8 cellular contexts compared by ENCODE assay signal in genomic region chr11:12841946-12842630, GRCh38.
DNase-seq lines count a peak whose midpoint lies in the region; ATAC-seq and TF ChIP-seq lines count a peak whose summit lies in the region.

No MANE protein-coding gene starts in this region.

- H3K36me3 Mint-ChIP-seq in H9 (ENCODE audit: insufficient read depth in 1 of 3, low read depth in 3 of 3), result peaks cover 2 to 5% (median 4%) of the 10 kb centered on the region in 3 experiments; a peak in 4 of 7 replicates
- no peaks in the 10 kb centered on the region for H3K36me3 Mint-ChIP-seq in stimulated activated memory B cell treated with anti-CD40 and anti-IgM and Interleukin-4, amounts not matched to agents 10 μg/mL and 1 μg/mL and 100 μg/mL, for 72 hours

- no peak overlapping the region for H2BK20ac ChIP-seq in H9 (ENCODE audit: low read depth, low read length, poor library complexity, severe bottlenecking)

- no peaks in the 10 kb centered on the region for H4K20me1 ChIP-seq in H9 (ENCODE audit: control insufficient read depth, insufficient read depth, insufficient read length)

- H3K9me3 Mint-ChIP-seq in H9, result no peaks in the 10 kb centered on the region
- peaks cover 3% of the 10 kb centered on the region for H3K9me3 Mint-ChIP-seq in stimulated activated memory B cell treated with anti-CD40 and anti-IgM and Interleukin-4, amounts not matched to agents 10 μg/mL and 1 μg/mL and 100 μg/mL, for 72 hours

- peak overlapping the region; percentile 77 for H2BK12ac ChIP-seq in H9 (ENCODE audit: insufficient read length, low read depth, low read length)

- H3K4me1 Mint-ChIP-seq in H9, result peaks cover 61 to 69% of the 10 kb centered on the region in 2 experiments
- H3K4me1 Mint-ChIP-seq in stimulated activated memory B cell treated with anti-CD40 and anti-IgM and Interleukin-4, amounts not matched to agents 10 μg/mL and 1 μg/mL and 100 μg/mL, for 72 hours, result no peaks in the 10 kb centered on the region

- H3K23me2 ChIP-seq in H9 (ENCODE audit: insufficient read length, low read depth, low read length, poor library complexity, severe bottlenecking), result no peaks in the 10 kb centered on the region

- no peak for DNase-seq in H9
- DNase-seq in SJCRH30, result peak; percentile 66 to 74
- peak in 1 of 2 donors; percentile 73 for DNase-seq in foreskin keratinocyte

- no peak overlapping the region for H2AK5ac ChIP-seq in H9 (ENCODE audit: insufficient read length, low read length)

- H3K27me3 ChIP-seq in ACC112 (ENCODE audit: insufficient read depth, low read length), result no peaks in the 10 kb centered on the region
- H3K27me3 ChIP-seq in H9 (ENCODE audit: insufficient read depth, low read length), result no peaks in the 10 kb centered on the region
- no peaks in the 10 kb centered on the region for H3K27me3 ChIP-seq in SJCRH30
- no peaks in the 10 kb centered on the region for H3K27me3 ChIP-seq in foreskin keratinocyte
- H3K27me3 ChIP-seq in subcutaneous abdominal adipose tissue (ENCODE audit: control insufficient read depth in 5 of 5, insufficient read depth in 4 of 5, low read length in 5 of 5), result no peaks in the 10 kb centered on the region

- H3K9me3 ChIP-seq in H9 (ENCODE audit: control insufficient read depth, low read depth, low read length), result no peaks in the 10 kb centered on the region
- H3K9me3 ChIP-seq in SJCRH30 (replicated peaks), result 0 out of 2 replicates have a peak, but pooled peaks cover 3% of the 10 kb centered on the region
- no peaks in the 10 kb centered on the region for H3K9me3 ChIP-seq in subcutaneous abdominal adipose tissue (ENCODE audit: control insufficient read depth in 5 of 5, low read length in 5 of 5)

- no peak overlapping the region for H3K4me3 Mint-ChIP-seq in H9
- no peak overlapping the region for H3K4me3 Mint-ChIP-seq in stimulated activated memory B cell treated with anti-CD40 and anti-IgM and Interleukin-4, amounts not matched to agents 10 μg/mL and 1 μg/mL and 100 μg/mL, for 72 hours

- H3K27ac ChIP-seq in ACC112 (ENCODE audit: low read depth, low read length), result peak overlapping the region; percentile 60
- no peak overlapping the region for H3K27ac ChIP-seq in H9 (ENCODE audit: insufficient read length, low read depth, low read length)
- H3K27ac ChIP-seq in SJCRH30, result no peak overlapping the region; the same call in 1 of the 2 replicates
- H3K27ac ChIP-seq in foreskin keratinocyte, result peak overlapping the region; percentile 63
- H3K27ac ChIP-seq in subcutaneous abdominal adipose tissue (ENCODE audit: low read depth, low read length), result peak overlapping the region; percentile 53

- H4K8ac ChIP-seq in H9 (replicated peaks; ENCODE audit: insufficient read length, low read depth, low read length), result no peak overlapping the region

- no peak overlapping the region for H3T11ph ChIP-seq in H9 (ENCODE audit: low read length)

- no CpG with 5 or more reads among the region's 9 CpGs for WGBS in H9 (ENCODE audit: extremely low coverage, insufficient read length, low lambda C conversion rate)

- no peak overlapping the region for H4K91ac ChIP-seq in H9 (ENCODE audit: insufficient read length, low read depth, low read length)

- H3K27me3 Mint-ChIP-seq in H9 (ENCODE audit: low read depth), result no peaks in the 10 kb centered on the region; the same call in 1 of the 2 replicates
- no peaks in the 10 kb centered on the region for H3K27me3 Mint-ChIP-seq in stimulated activated memory B cell treated with anti-CD40 and anti-IgM and Interleukin-4, amounts not matched to agents 10 μg/mL and 1 μg/mL and 100 μg/mL, for 72 hours

- H2BK5ac ChIP-seq in H9 (ENCODE audit: insufficient read length, low read length), result no peak overlapping the region

- H3K56ac ChIP-seq in H9 (ENCODE audit: insufficient read length, low read depth, low read length), result no peak overlapping the region

- H3K79me1 ChIP-seq in H9 (ENCODE audit: insufficient read depth, low read depth, low read length, poor library complexity, severe bottlenecking), result no peaks in the 10 kb centered on the region

- peaks cover 52% of the 10 kb centered on the region for H3K4me1 ChIP-seq in ACC112 (ENCODE audit: control insufficient read depth, insufficient read depth, low read length, unreplicated experiment)
- peaks cover 32% of the 10 kb centered on the region; the same call in 1 of the 2 replicates for H3K4me1 ChIP-seq in H9 (ENCODE audit: insufficient read depth, low read length)
- H3K4me1 ChIP-seq in SJCRH30, result peaks cover 49% of the 10 kb centered on the region
- H3K4me1 ChIP-seq in foreskin keratinocyte, result peaks cover 36% of the 10 kb centered on the region
- H3K4me1 ChIP-seq in subcutaneous abdominal adipose tissue (ENCODE audit: control insufficient read depth in 5 of 5, insufficient read depth in 5 of 5, low read length in 5 of 5), result peaks cover 7 to 51% (median 35%) of the 10 kb centered on the region in 5 donors

- no peak overlapping the region for H3K4me2 ChIP-seq in H9 (ENCODE audit: insufficient read depth, insufficient read length, low read length)

- H2AFZ ChIP-seq in ACC112 (ENCODE audit: low read length, unreplicated experiment) (no peak overlapping the region), H9 (ENCODE audit: low read length) (no peak overlapping the region)

- H3K23ac ChIP-seq in H9 (ENCODE audit: insufficient read length, low read depth, low read length), result no peak overlapping the region

- no peaks in the 10 kb centered on the region for H3K36me3 ChIP-seq in ACC112 (ENCODE audit: insufficient read depth, low read length)
- no peaks in the 10 kb centered on the region for H3K36me3 ChIP-seq in SJCRH30
- no peaks in the 10 kb centered on the region for H3K36me3 ChIP-seq in subcutaneous abdominal adipose tissue (ENCODE audit: control insufficient read depth in 5 of 5, insufficient read depth in 5 of 5, low read length in 5 of 5)

- H3K4me3 ChIP-seq in ACC112 (ENCODE audit: low read depth, low read length), result no peak overlapping the region
- 0 out of 2 replicates have a peak overlapping the region, but pooled peaks have one; percentile 6 for H3K4me3 ChIP-seq in SJCRH30
- H3K4me3 ChIP-seq in subcutaneous abdominal adipose tissue (ENCODE audit: low read depth in 1 of 5, low read length in 5 of 5), result peak overlapping the region in 1 of 5 donors; percentile 13

- H3K14ac ChIP-seq in H9 (ENCODE audit: insufficient read depth, low read length), result no peak overlapping the region; the same call in 1 of the 2 replicates

- no peak overlapping the region for H3K9ac ChIP-seq in H9 (ENCODE audit: extremely low read depth, insufficient read length, low read length)
- H3K9ac ChIP-seq in subcutaneous abdominal adipose tissue (ENCODE audit: low read length in 5 of 5), result no peak overlapping the region

- H2BK15ac ChIP-seq in H9 (ENCODE audit: low read depth, low read length), result no peak overlapping the region

- no peak overlapping the region for H2BK120ac ChIP-seq in H9 (ENCODE audit: low read depth, low read length, poor library complexity, severe bottlenecking)

- H3K79me2 ChIP-seq in ACC112 (ENCODE audit: control insufficient read depth, insufficient read depth, low read length, unreplicated experiment), result peaks cover 91% of the 10 kb centered on the region
- peaks cover 5% of the 10 kb centered on the region; the same call in 1 of the 2 replicates for H3K79me2 ChIP-seq in H9 (ENCODE audit: insufficient read depth, low read length)

- H3K18ac ChIP-seq in H9 (ENCODE audit: insufficient read length, low read depth, low read length), result no peak overlapping the region

- H3K27ac Mint-ChIP-seq in H9, result peak overlapping the region; percentile 12 to 79 (median 74); a peak in 5 of 7 replicates
- H3K27ac Mint-ChIP-seq in stimulated activated memory B cell treated with anti-CD40 and anti-IgM and Interleukin-4, amounts not matched to agents 10 μg/mL and 1 μg/mL and 100 μg/mL, for 72 hours, result no peak overlapping the region

- H3K4ac ChIP-seq in H9 (ENCODE audit: low read depth, low read length), result no peak overlapping the region

- TF ChIP-seq CTCF in H9 (conservative IDR thresholded peaks at IDR 0.05), result no peak
- TF ChIP-seq CTCF in foreskin keratinocyte (conservative IDR thresholded peaks at IDR 0.05), result no peak

- no peak overlapping the region for H4K5ac ChIP-seq in H9 (ENCODE audit: insufficient read length, low read depth, low read length)

- ATAC-seq in foreskin keratinocyte (peak; percentile 70), GM18498 (IDR thresholded peaks at IDR 0.05; ENCODE audit: unreplicated experiment) (no peak), HG03521 (IDR thresholded peaks at IDR 0.05; ENCODE audit: unreplicated experiment) (no peak)
- ATAC-seq in stimulated activated memory B cell treated with anti-CD40 and anti-IgM and Interleukin-4, amounts not matched to agents 10 μg/mL and 1 μg/mL and 100 μg/mL, for 72 hours, result no peak

Comparison
In these comparisons a context has a peak if more than half of its experiments do, and no peak if none do; other contexts are left out.
1. H3K27ac ChIP-seq: peak in ACC112 (single experiment), foreskin keratinocyte (single experiment) and subcutaneous abdominal adipose tissue (single experiment); none in H9 (single experiment) and SJCRH30 (single experiment).